Comparison of ENCODE assay signal across 21 cellular contexts in genomic region chr16:8782673-8783072, GRCh38.
"Had no signal": no experiment of that assay in that cellular context is flagged by ENCODE, and none has a peak within 500 bp of the region (broad histone marks: within the 10 kb centered on the region; RNA-seq: fewer than 3 reads in every experiment).

No MANE protein-coding gene starts in this region.

- H3K36me3 ChIP-seq: MG63 had no signal

- H3K27me3 ChIP-seq: MG63, SJCRH30 had no signal

- ATAC-seq: Panc1, PC-3, Right ventricle myocardium inferior, SK-N-SH treated with all-trans-retinoic acid at 6 μM for 48 hours had no signal

- H3K9me3 ChIP-seq: MG63, SJCRH30 had no signal

- DNase-seq: KBM-7, MG63, NCI-H1092, NCI-H1436, NCI-H187, NCI-H2029, NCI-H2081 treated with DMSO at 0.1 percent for 48 hours, NCI-H2171, NCI-H226, NCI-H446, NCI-H510A, NCI-H524 treated with DMSO at 0.1 percent for 48 hours, NCI-H69, NCI-H774, PC-3, SHP77 treated with DMSO at 0.1 percent for 48 hours, SJCRH30 had no signal

- H3K27me3 Mint-ChIP-seq: IgD-negative memory B cell had no signal

- H3K4me1 ChIP-seq: SJCRH30 had no signal

- H3K4me3 ChIP-seq: MG63, SJCRH30 had no signal

- H3K4me3 Mint-ChIP-seq: IgD-negative memory B cell had no signal

- H3K9me3 Mint-ChIP-seq: IgD-negative memory B cell had no signal

- H3K27ac ChIP-seq: SJCRH30 had no signal
